Comparison of ENCODE assay signal across 9 cellular contexts in the genomic region with DNA sequence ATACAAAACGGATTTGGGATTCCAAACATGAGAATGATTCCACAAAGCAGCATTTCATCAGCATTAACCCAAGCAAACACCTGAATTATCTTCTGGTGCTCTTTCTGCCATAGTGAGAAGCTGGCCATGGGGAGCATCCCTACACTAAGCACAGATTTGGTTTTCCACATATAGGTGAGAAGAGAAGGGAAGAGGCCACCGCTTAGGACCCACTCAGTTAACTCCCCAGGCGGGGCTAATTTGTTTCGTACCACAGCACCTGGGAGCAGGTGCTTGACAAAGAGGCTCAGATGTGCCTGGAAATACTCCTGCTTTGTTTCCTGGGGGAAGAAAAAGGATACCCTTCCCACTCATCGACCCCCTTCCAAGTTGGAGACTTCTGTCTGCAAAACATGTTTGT.
DNase-seq lines count a peak whose midpoint lies in the region; ATAC-seq and TF ChIP-seq lines count a peak whose summit lies in the region.
"Had no signal": no experiment of that assay in that cellular context is flagged by ENCODE, and none has a peak within 500 bp of the region (broad histone marks: within the 10 kb centered on the region; RNA-seq: fewer than 3 reads in every experiment).

No MANE protein-coding gene starts in this region.

- no peaks in the 10 kb centered on the region for H3K27me3 ChIP-seq in BLaER1 treated with 17β-estradiol and CSF1 and Interleukin-3, amounts not matched to agents 10 nM and 100 nM
- H3K27me3 ChIP-seq in PC-9 (ENCODE audit: insufficient read depth, low read depth), result no peaks in the 10 kb centered on the region
- H3K27me3 ChIP-seq: breast epithelium had no signal

- intact Hi-C loops in PC-9 (cut with micrococcal nuclease; ENCODE audit: unreplicated experiment), result no loop called here

- no peaks in the 10 kb centered on the region for H3K79me2 ChIP-seq in PC-9 (ENCODE audit: low read depth)

- peak; percentile 14 for ATAC-seq in GM21825 (IDR thresholded peaks at IDR 0.05; ENCODE audit: unreplicated experiment)
- ATAC-seq in HG02884 (IDR thresholded peaks at IDR 0.05; ENCODE audit: unreplicated experiment), result no peak

- H3K4me1 ChIP-seq in BLaER1 treated with 17β-estradiol and CSF1 and Interleukin-3, amounts not matched to agents 10 nM and 100 nM, result peaks cover 9 to 27% (median 21%) of the 10 kb centered on the region in 10 experiments
- no peaks in the 10 kb centered on the region for H3K4me1 ChIP-seq in PC-9 (replicated peaks; ENCODE audit: insufficient read depth)

- H3K4me3 ChIP-seq in BLaER1 treated with 17β-estradiol and CSF1 and Interleukin-3, amounts not matched to agents 10 nM and 100 nM, result no peak overlapping the region
- no peak overlapping the region for H3K4me3 ChIP-seq in PC-9
- H3K4me3 ChIP-seq: breast epithelium had no signal

- no peaks in the 10 kb centered on the region for H3K27me3 Mint-ChIP-seq in nephron progenitor cell (ENCODE audit: low read depth, poor library complexity)

- H3F3A ChIP-seq in PC-9 (ENCODE audit: insufficient read depth, low read depth), result no peaks in the 10 kb centered on the region

- H3K4me1 Mint-ChIP-seq in nephron progenitor cell, result peaks cover 35% of the 10 kb centered on the region

- H3K27ac Mint-ChIP-seq in nephron progenitor cell, result peak overlapping the region; percentile 79

- H3K4me3 Mint-ChIP-seq in nephron progenitor cell, result no peak overlapping the region

- BruUV-seq in PC-9 (replicated peaks; lab: Mats Ljungman, UMichigan), result no TSS peak

- H3K36me3 ChIP-seq in BLaER1 treated with 17β-estradiol and CSF1 and Interleukin-3, amounts not matched to agents 10 nM and 100 nM, result no peaks in the 10 kb centered on the region
- no peaks in the 10 kb centered on the region for H3K36me3 ChIP-seq in PC-9 (ENCODE audit: low read depth)
- H3K36me3 ChIP-seq: breast epithelium had no signal

- H4K20me1 ChIP-seq in BLaER1 treated with 17β-estradiol and CSF1 and Interleukin-3, amounts not matched to agents 10 nM and 100 nM, result no peaks in the 10 kb centered on the region; a peak in 1 of 22 replicates
- H4K20me1 ChIP-seq in PC-9 (ENCODE audit: insufficient read depth), result no peaks in the 10 kb centered on the region

- H3K27ac ChIP-seq in BLaER1 treated with 17β-estradiol and CSF1 and Interleukin-3, amounts not matched to agents 10 nM and 100 nM, result no peak overlapping the region
- H3K27ac ChIP-seq in VCaP (peak overlapping the region; percentile 91), PC-9 (no peak overlapping the region)

- H3K4me2 ChIP-seq in BLaER1 treated with 17β-estradiol and CSF1 and Interleukin-3, amounts not matched to agents 10 nM and 100 nM, result peak overlapping the region; percentile 37 to 62 (median 49); a peak in 20 of 22 replicates
- no peak overlapping the region for H3K4me2 ChIP-seq in PC-9

- H3K9me3 Mint-ChIP-seq in nephron progenitor cell, result no peaks in the 10 kb centered on the region

- TF ChIP-seq CTCF in VCaP (conservative IDR thresholded peaks at IDR 0.05) (no peak), nephron progenitor cell (IDR thresholded peaks at IDR 0.05) (no peak), PC-9 (conservative IDR thresholded peaks at IDR 0.05) (no peak)

- no peaks in the 10 kb centered on the region for H3K36me3 Mint-ChIP-seq in nephron progenitor cell (ENCODE audit: low read depth)

- H2AFZ ChIP-seq in PC-9, result no peak overlapping the region

- CTCF ChIA-PET in PC-9 (lab: Charles Lee), result no interaction called here

- H3K9me2 ChIP-seq in PC-9 (ENCODE audit: insufficient read depth), result no peaks in the 10 kb centered on the region

- H3K9ac ChIP-seq in BLaER1 treated with 17β-estradiol and CSF1 and Interleukin-3, amounts not matched to agents 10 nM and 100 nM, result no peak overlapping the region

- POLR2A ChIA-PET in PC-9 (lab: Charles Lee; ENCODE audit: unreplicated experiment), result no interaction called here

- no peak for DNase-seq in nephron progenitor cell
- no peak for DNase-seq in anterior cingulate cortex (lab: John Stamatoyannopoulos, UW)
- no peak for DNase-seq in PC-9
- no peak for DNase-seq in DMS153 treated with DMSO at 0.1 percent for 48 hours (lab: John Stamatoyannopoulos, UW; ENCODE audit: unreplicated experiment)

- H3K9me3 ChIP-seq in BLaER1 treated with 17β-estradiol and CSF1 and Interleukin-3, amounts not matched to agents 10 nM and 100 nM (replicated peaks in 1 of 11), result no peaks in the 10 kb centered on the region
- no peaks in the 10 kb centered on the region for H3K9me3 ChIP-seq in PC-9 (ENCODE audit: insufficient read depth, low read depth)
- H3K9me3 ChIP-seq: breast epithelium had no signal
